26 cellular contexts compared by ENCODE assay signal in genomic region chr9:4927701-4928100, GRCh38. TPM values are rescaled to one million over a fixed set of nuclear protein-coding genes. Genes with fewer than 3 reads are reported as not detected.
DNase-seq lines count a peak whose midpoint lies in the region; ATAC-seq, FAIRE-seq and TF ChIP-seq lines count a peak whose summit lies in the region.
"Had no signal": no experiment of that assay in that cellular context is flagged by ENCODE, and none has a peak within 500 bp of the region (broad histone marks: within the 10 kb centered on the region; RNA-seq: fewer than 3 reads in every experiment).

No MANE protein-coding gene starts in this region.

- H3K36me3 ChIP-seq in HEK293 (ENCODE audit: control insufficient read depth in 2 of 2, insufficient read depth in 1 of 2, low read length in 2 of 2) = no peaks in the 10 kb centered on the region
- no peaks in the 10 kb centered on the region for H3K36me3 ChIP-seq in astrocyte (ENCODE audit: insufficient read depth, low read length)
- no peaks in the 10 kb centered on the region for H3K36me3 ChIP-seq in iPS-20b (ENCODE audit: insufficient read depth, low read depth, low read length)
- H3K36me3 ChIP-seq: BLaER1, upper lobe of right lung had no signal

- no peaks in the 10 kb centered on the region for H3K4me1 ChIP-seq in HEK293 (ENCODE audit: control insufficient read depth, insufficient read depth, low read length)
- H3K4me1 ChIP-seq in astrocyte (ENCODE audit: insufficient read depth, low read length) = no peaks in the 10 kb centered on the region
- peaks cover 10% of the 10 kb centered on the region; the same call in 1 of the 2 replicates for H3K4me1 ChIP-seq in iPS-20b (ENCODE audit: insufficient read depth, low read length)
- H3K4me1 ChIP-seq: BLaER1 had no signal

- intact Hi-C loops in left colon (cut with DNase I, micrococcal nuclease) = no loop called here

- ATAC-seq in activated T-cell treated with anti-CD3 and anti-CD28 coated beads, Interleukin-2, amount 50 U/mL, for 4 hours = no peak
- no peak for ATAC-seq in HG03342 (IDR thresholded peaks at IDR 0.05; ENCODE audit: unreplicated experiment)
- ATAC-seq in left colon = no peak
- ATAC-seq: activated CD8-positive, alpha-beta T cell treated with anti-CD3 and anti-CD28 coated beads for 36 hours; Panc1; upper lobe of right lung had no signal

- H3K9ac ChIP-seq in astrocyte (ENCODE audit: low read length) = no peak overlapping the region
- H3K9ac ChIP-seq in iPS-20b (ENCODE audit: low read depth, low read length) = no peak overlapping the region
- H3K9ac ChIP-seq: BLaER1 had no signal

- H3K9me3 Mint-ChIP-seq in astrocyte (ENCODE audit: unreplicated experiment) = no peaks in the 10 kb centered on the region
- H3K9me3 Mint-ChIP-seq in activated T-cell treated with anti-CD3 and anti-CD28 coated beads, Interleukin-2, amount 50 U/mL, for 4 hours = no peaks in the 10 kb centered on the region
- H3K9me3 Mint-ChIP-seq: activated CD8-positive, alpha-beta T cell treated with anti-CD3 and anti-CD28 coated beads for 36 hours had no signal

- CTCF ChIA-PET in HEK293 (lab: Yijun Ruan, JAX) = interaction anchor here (0.6 kb wide), 1 partner anchor 205 kb away, joined by 4 read pairs; no protein-coding TSS in a partner anchor

- no peaks in the 10 kb centered on the region for H4K20me1 ChIP-seq in astrocyte (ENCODE audit: insufficient read depth, low read length)
- H4K20me1 ChIP-seq: BLaER1 had no signal

- H3K27me3 ChIP-seq in astrocyte (ENCODE audit: insufficient read depth, low read length) = no peaks in the 10 kb centered on the region
- H3K27me3 ChIP-seq in iPS-20b (ENCODE audit: insufficient read depth, low read length) = no peaks in the 10 kb centered on the region
- H3K27me3 ChIP-seq: BLaER1, upper lobe of right lung had no signal

- no peak overlapping the region for H3K4me3 Mint-ChIP-seq in astrocyte (ENCODE audit: unreplicated experiment)
- no peak overlapping the region for H3K4me3 Mint-ChIP-seq in activated T-cell treated with anti-CD3 and anti-CD28 coated beads, Interleukin-2, amount 50 U/mL, for 4 hours
- H3K4me3 Mint-ChIP-seq: activated CD8-positive, alpha-beta T cell treated with anti-CD3 and anti-CD28 coated beads for 36 hours; neural crest cell had no signal

- H2AFZ ChIP-seq in astrocyte (ENCODE audit: low read depth, low read length) = no peak overlapping the region

- H3K27ac ChIP-seq in HEK293 (ENCODE audit: extremely low read depth, low read depth, low read length) (no peak overlapping the region), astrocyte (ENCODE audit: low read depth, low read length) (no peak overlapping the region), iPS-20b (ENCODE audit: low read length) (peak overlapping the region; percentile 26)
- H3K27ac ChIP-seq: BLaER1, upper lobe of right lung had no signal

- H3K27me3 Mint-ChIP-seq in astrocyte (ENCODE audit: low read depth, unreplicated experiment) = no peaks in the 10 kb centered on the region
- no peaks in the 10 kb centered on the region for H3K27me3 Mint-ChIP-seq in activated T-cell treated with anti-CD3 and anti-CD28 coated beads, Interleukin-2, amount 50 U/mL, for 4 hours (ENCODE audit: low read depth)
- H3K27me3 Mint-ChIP-seq: activated CD8-positive, alpha-beta T cell treated with anti-CD3 and anti-CD28 coated beads for 36 hours; progenitor cell of endocrine pancreas had no signal

- H3K9me3 ChIP-seq in HEK293 (ENCODE audit: control insufficient read depth, insufficient read depth, low read depth, low read length) (no peaks in the 10 kb centered on the region), astrocyte (ENCODE audit: insufficient read depth, low read depth, low read length) (no peaks in the 10 kb centered on the region), iPS-20b (ENCODE audit: insufficient read depth, low read depth, low read length) (no peaks in the 10 kb centered on the region; the same call in 1 of the 2 replicates)
- H3K9me3 ChIP-seq: BLaER1, upper lobe of right lung had no signal

- H3K36me3 Mint-ChIP-seq in astrocyte (ENCODE audit: low read depth, unreplicated experiment) = no peaks in the 10 kb centered on the region
- H3K36me3 Mint-ChIP-seq in activated T-cell treated with anti-CD3 and anti-CD28 coated beads, Interleukin-2, amount 50 U/mL, for 4 hours (ENCODE audit: insufficient read depth) = no peaks in the 10 kb centered on the region

- H3K4me1 Mint-ChIP-seq in astrocyte (ENCODE audit: low read depth, unreplicated experiment) = peaks cover 5% of the 10 kb centered on the region
- H3K4me1 Mint-ChIP-seq in activated T-cell treated with anti-CD3 and anti-CD28 coated beads, Interleukin-2, amount 50 U/mL, for 4 hours (ENCODE audit: low read depth) = peaks cover 22% of the 10 kb centered on the region
- H3K4me1 Mint-ChIP-seq: neural crest cell had no signal

- H3K4me2 ChIP-seq in astrocyte (ENCODE audit: low read length) = no peak overlapping the region
- H3K4me2 ChIP-seq: BLaER1 had no signal

- POLR2A ChIA-PET in HEK293 (lab: Yijun Ruan, JAX) = no interaction called here

- H3K4me3 ChIP-seq in HEK293 (ENCODE audit: low read depth, low read length) (no peak overlapping the region), astrocyte (ENCODE audit: insufficient read depth, low read depth, low read length) (no peak overlapping the region), iPS-20b (ENCODE audit: low read length) (no peak overlapping the region; the same call in 1 of the 2 replicates)
- H3K4me3 ChIP-seq: BLaER1, upper lobe of right lung had no signal

- H3K79me2 ChIP-seq in astrocyte (ENCODE audit: insufficient read depth, low read length) = no peaks in the 10 kb centered on the region

- no peak overlapping the region for H3K27ac Mint-ChIP-seq in astrocyte (ENCODE audit: unreplicated experiment)
- H3K27ac Mint-ChIP-seq: activated CD8-positive, alpha-beta T cell treated with anti-CD3 and anti-CD28 coated beads for 36 hours; progenitor cell of endocrine pancreas had no signal

- TF ChIP-seq CTCF in AG09319 (IDR thresholded peaks at IDR 0.05; ENCODE audit: low read depth, low read length) (no peak), HEK293 (tag by site-specific recombination; IDR thresholded peaks at IDR 0.05) (no peak), astrocyte (IDR thresholded peaks at IDR 0.05; ENCODE audit: insufficient read depth, low read depth, low read length) (no peak)

- FAIRE-seq in astrocyte (lab: Jason Lieb, UNC) = peak; percentile 34
- FAIRE-seq: A204.1, bronchial epithelial cell, TTC549 had no signal

- DNase-seq in AG09319 (ENCODE audit: extremely low read depth, low read depth) = peak; percentile 35
- no peak for DNase-seq in astrocyte (ENCODE audit: low read depth)
- no peak for DNase-seq in activated T-cell treated with anti-CD3 and anti-CD28 coated beads, Interleukin-2, amount 50 U/mL, for 4 hours
- no peak for DNase-seq in activated T-cell treated with anti-CD3 and anti-CD28 coated beads, Interleukin-2, amount 50 U/mL, for 1 hour
- DNase-seq in left colon = no peak
- DNase-seq: activated CD4-positive, CD25-positive, alpha-beta regulatory T cell treated with anti-CD3 and anti-CD28 coated beads, Interleukin-2, amount 50 U/mL, for 72 hours; activated CD8-positive, alpha-beta T cell treated with anti-CD3 and anti-CD28 coated beads for 36 hours; activated naive CD4-positive, alpha-beta T cell treated with Interleukin-2 at 50 U/mL for 16 hours; cortex of kidney; DMS79 treated with DMSO at 0.1 percent for 48 hours; HCEC 1CT; head of caudate nucleus; NCI-H1436; NCI-H510A; SIG-M5; upper lobe of right lung had no signal

TF ChIP-seq in HEK293, 187 proteins besides CTCF, POLR2A, EP300 and RAD21:
- TF ChIP-seq, protein P1, sequence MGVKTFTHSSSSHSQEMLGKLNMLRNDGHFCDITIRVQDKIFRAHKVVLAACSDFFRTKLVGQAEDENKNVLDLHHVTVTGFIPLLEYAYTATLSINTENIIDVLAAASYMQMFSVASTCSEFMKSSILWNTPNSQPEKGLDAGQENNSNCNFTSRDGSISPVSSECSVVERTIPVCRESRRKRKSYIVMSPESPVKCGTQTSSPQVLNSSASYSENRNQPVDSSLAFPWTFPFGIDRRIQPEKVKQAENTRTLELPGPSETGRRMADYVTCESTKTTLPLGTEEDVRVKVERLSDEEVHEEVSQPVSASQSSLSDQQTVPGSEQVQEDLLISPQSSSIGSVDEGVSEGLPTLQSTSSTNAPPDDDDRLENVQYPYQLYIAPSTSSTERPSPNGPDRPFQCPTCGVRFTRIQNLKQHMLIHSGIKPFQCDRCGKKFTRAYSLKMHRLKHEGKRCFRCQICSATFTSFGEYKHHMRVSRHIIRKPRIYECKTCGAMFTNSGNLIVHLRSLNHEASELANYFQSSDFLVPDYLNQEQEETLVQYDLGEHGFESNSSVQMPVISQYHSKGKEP (tag by site-specific recombination; IDR thresholded peaks at IDR 0.05) = peak; percentile 84
- no peak for TF ChIP-seq FEZF1 (tag by site-specific recombination; IDR thresholded peaks at IDR 0.05)

RNA-seq across cellular contexts. Expression of gene JAK2, which starts 57.4 kb away (rescaled TPM):
- total RNA-seq in astrocyte = 12.3 and 13.2 TPM in 2 replicates
- 10 to 100 TPM; 39.9 to 44.5 (median 41.6) TPM for total RNA-seq in activated T-cell treated with anti-CD3 and anti-CD28 coated beads, Interleukin-2, amount 50 U/mL, for 4 hours
- 10 to 100 TPM; 17.2 to 18.9 TPM for total RNA-seq in left colon
